18 cellular contexts compared by ENCODE assay signal in the genomic region with DNA sequence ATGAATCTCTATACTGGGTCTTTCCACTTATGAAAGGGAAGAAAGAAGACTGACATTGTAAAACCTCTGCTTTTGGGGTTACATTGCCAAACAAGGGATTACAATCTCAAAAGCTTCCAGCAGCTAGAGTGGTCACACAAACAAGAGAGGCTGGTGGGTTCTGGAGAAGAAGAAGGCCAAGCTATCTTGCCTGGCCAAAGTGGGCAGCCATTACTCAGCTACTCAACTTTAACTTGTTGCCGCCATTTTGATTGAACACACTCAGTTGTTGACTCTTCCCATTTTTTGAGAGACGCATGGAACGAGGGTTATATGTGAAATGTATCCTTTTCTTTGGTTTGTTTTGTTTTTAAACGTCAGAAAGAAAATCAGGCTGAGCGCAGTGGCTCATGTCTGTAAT. TPM values are rescaled to one million over a fixed set of nuclear protein-coding genes. Genes with fewer than 3 reads are reported as not detected.
DNase-seq lines count a peak whose midpoint lies in the region; ATAC-seq, FAIRE-seq and TF ChIP-seq lines count a peak whose summit lies in the region.
"Had no signal": no experiment of that assay in that cellular context is flagged by ENCODE, and none has a peak within 500 bp of the region (broad histone marks: within the 10 kb centered on the region; RNA-seq: fewer than 3 reads in every experiment).

No MANE protein-coding gene starts in this region.

- H3K9ac ChIP-seq in K562 (ENCODE audit: insufficient read depth in 1 of 2, low read depth in 2 of 2, low read length in 2 of 2): no peak overlapping the region

- TF ChIP-seq RAD21 in A549 (conservative IDR thresholded peaks at IDR 0.05 in 1 of 2, IDR thresholded peaks at IDR 0.05 in 1 of 2) (no peak), K562 (CRISPR knock-in tag; conservative IDR thresholded peaks at IDR 0.05 in 1 of 2, IDR thresholded peaks at IDR 0.05 in 1 of 2) (no peak)

- no peaks in the 10 kb centered on the region for H3K9me1 ChIP-seq in K562 (ENCODE audit: control insufficient read depth, insufficient read depth, low read length)

- no peaks in the 10 kb centered on the region for H3K27me3 Mint-ChIP-seq in stimulated activated naive B cell treated with anti-CD40 and anti-IgM and Interleukin-4, amounts not matched to agents 10 μg/mL and 1 μg/mL and 100 μg/mL, for 72 hours
- H3K27me3 Mint-ChIP-seq: CD4-positive, alpha-beta memory T cell had no signal

- H3K36me3 Mint-ChIP-seq in stimulated activated naive B cell treated with anti-CD40 and anti-IgM and Interleukin-4, amounts not matched to agents 10 μg/mL and 1 μg/mL and 100 μg/mL, for 72 hours: peaks cover 0 to 3% of the 10 kb centered on the region in 2 donors
- H3K36me3 Mint-ChIP-seq: CD4-positive, alpha-beta memory T cell had no signal

- H3K4me1 Mint-ChIP-seq in stimulated activated naive B cell treated with anti-CD40 and anti-IgM and Interleukin-4, amounts not matched to agents 10 μg/mL and 1 μg/mL and 100 μg/mL, for 72 hours: peaks cover 37 to 53% of the 10 kb centered on the region in 2 donors

- H3K4me3 Mint-ChIP-seq in stimulated activated naive B cell treated with anti-CD40 and anti-IgM and Interleukin-4, amounts not matched to agents 10 μg/mL and 1 μg/mL and 100 μg/mL, for 72 hours: peak overlapping the region in 1 of 2 donors; percentile 56
- H3K4me3 Mint-ChIP-seq: CD4-positive, alpha-beta memory T cell had no signal

- no TSS peak for BruUV-seq in K562 (replicated peaks; lab: Mats Ljungman, UMichigan)

- peak overlapping the region; percentile 95 for H3K27ac Mint-ChIP-seq in stimulated activated naive B cell treated with anti-CD40 and anti-IgM and Interleukin-4, amounts not matched to agents 10 μg/mL and 1 μg/mL and 100 μg/mL, for 72 hours

- POLR2A ChIA-PET in A549 (lab: Yijun Ruan, JAX) (no interaction called here), K562 (lab: Yijun Ruan, JAX) (interaction anchor here (0.5 to 1.2 kb wide), 3 partner anchors 9 to 46 kb away, joined by 3 to 5 read pairs (median 3); no protein-coding TSS in a partner anchor)

- ATAC-seq in A549 (no peak), K562 (no peak), HG02870 (IDR thresholded peaks at IDR 0.05; ENCODE audit: unreplicated experiment) (no peak), GM19455 (IDR thresholded peaks at IDR 0.05; ENCODE audit: unreplicated experiment) (no peak)
- ATAC-seq in stimulated activated naive B cell treated with anti-CD40 and anti-IgM and Interleukin-4, amounts not matched to agents 10 μg/mL and 1 μg/mL and 100 μg/mL, for 72 hours (replicated peaks): no peak

- H3K27ac ChIP-seq in A549 (peak overlapping the region in 1 of 2 experiments; percentile 24; a peak in 1 of 6 replicates), K562 (ENCODE audit: extremely low read depth, low read depth, low read length) (no peak overlapping the region), neutrophil (peak overlapping the region; percentile 72), prostate gland (no peak overlapping the region)

- TF ChIP-seq EP300 in A549 (IDR thresholded peaks at IDR 0.05) (no peak), K562 (IDR thresholded peaks at IDR 0.05; ENCODE audit: low read length) (no peak)

- intact Hi-C loops in K562 (cut with micrococcal nuclease) (no loop called here), prostate gland (cut with DNase I) (no loop called here)

- H3K4me3 ChIP-seq in A549 (no peak overlapping the region), K562 (no peak overlapping the region), neutrophil (ENCODE audit: low read depth in 1 of 2, low read length in 1 of 2) (no peak overlapping the region), prostate gland (no peak overlapping the region)

- TF ChIP-seq CTCF in A549 (IDR thresholded peaks at IDR 0.05) (no peak), K562 (IDR thresholded peaks at IDR 0.05 in 2 of 3, conservative IDR thresholded peaks at IDR 0.05 in 1 of 3; ENCODE audit: insufficient read depth in 2 of 3, low read depth in 1 of 3, low read length in 3 of 3) (no peak), neutrophil (IDR thresholded peaks at IDR 0.05) (no peak), prostate gland (IDR thresholded peaks at IDR 0.05) (no peak)

- no peak for DNase-seq in A549 (ENCODE audit: low read depth in 1 of 2, low spot score in 1 of 2)
- no peak for DNase-seq in K562 (ENCODE audit: extremely low read depth in 1 of 4, low spot score in 3 of 4)
- no peak for DNase-seq in stimulated activated naive B cell treated with anti-CD40 and anti-IgM and Interleukin-4, amounts not matched to agents 10 μg/mL and 1 μg/mL and 100 μg/mL, for 72 hours
- no peak for DNase-seq in prostate gland (ENCODE audit: low spot score)
- DNase-seq: 8988T; C1 segment of cervical spinal cord; Calu3; CD4-positive, alpha-beta memory T cell; COR-L47; DMS53; DND-41; GOT3; H7; HCEC 1CT had no signal

- WGBS in A549 (ENCODE audit: missing lambda C conversion rate): 96% methylated on average over 5 of the region's 5 CpGs
- 71% methylated on average over 5 of the region's 5 CpGs for WGBS in K562 (ENCODE audit: insufficient coverage, low coverage, missing lambda C conversion rate)
- 98% methylated on average over 5 of the region's 5 CpGs for WGBS in prostate gland

- in situ Hi-C loops in K562 (cut with MboI): no loop called here

- no peaks in the 10 kb centered on the region for H3K9me3 Mint-ChIP-seq in stimulated activated naive B cell treated with anti-CD40 and anti-IgM and Interleukin-4, amounts not matched to agents 10 μg/mL and 1 μg/mL and 100 μg/mL, for 72 hours
- H3K9me3 Mint-ChIP-seq: CD4-positive, alpha-beta memory T cell had no signal

- H4K20me1 ChIP-seq in K562 (replicated peaks; ENCODE audit: control insufficient read depth, insufficient read depth, low read length): no peaks in the 10 kb centered on the region

- no peak for FAIRE-seq in A549 (lab: Jason Lieb, UNC)
- no peak for FAIRE-seq in K562 (lab: Jason Lieb, UNC)
- FAIRE-seq: G401.6 had no signal

- H3K27me3 ChIP-seq in K562 (ENCODE audit: control insufficient read depth in 2 of 2, insufficient read depth in 2 of 2, low read length in 2 of 2): no peaks in the 10 kb centered on the region
- no peaks in the 10 kb centered on the region for H3K27me3 ChIP-seq in neutrophil
- H3K27me3 ChIP-seq in prostate gland (replicated peaks; ENCODE audit: insufficient read depth): no peaks in the 10 kb centered on the region

- no peak overlapping the region for H3K4me2 ChIP-seq in A549
- no peak overlapping the region for H3K4me2 ChIP-seq in K562 (ENCODE audit: insufficient read depth, low read length)

- CTCF ChIA-PET in A549 (lab: Yijun Ruan, JAX) (interaction anchor here (1.1 to 15.9 kb wide), 6 partner anchors 28 to 319 kb away, joined by 3 to 445 read pairs (median 34); a partner anchor contains a TSS), K562 (lab: Yijun Ruan, JAX; ENCODE audit: low intra/inter-chr PET ratio) (no interaction called here)

- no peak for TF ChIP-seq POLR2A in A549 (IDR thresholded peaks at IDR 0.05; ENCODE audit: low read length)
- TF ChIP-seq POLR2A in K562 (conservative IDR thresholded peaks at IDR 0.05): no peak
- TF ChIP-seq POLR2A in prostate gland (IDR thresholded peaks at IDR 0.05): no peak

- H2AFZ ChIP-seq in K562 (ENCODE audit: low read depth, low read length): peak overlapping the region; percentile 61

- H3K36me3 ChIP-seq in K562 (ENCODE audit: control insufficient read depth, insufficient read depth, low read length) (no peaks in the 10 kb centered on the region), neutrophil (no peaks in the 10 kb centered on the region), prostate gland (no peaks in the 10 kb centered on the region)

- H3K79me2 ChIP-seq in K562 (ENCODE audit: control insufficient read depth, insufficient read depth, low read length): no peaks in the 10 kb centered on the region

- peaks cover 16% of the 10 kb centered on the region for H3K4me1 ChIP-seq in A549
- H3K4me1 ChIP-seq in K562 (replicated peaks in 1 of 2; ENCODE audit: control insufficient read depth in 2 of 2, insufficient read depth in 2 of 2, low read length in 2 of 2): peaks cover 9 to 12% of the 10 kb centered on the region in 2 experiments
- peaks cover 60 to 65% of the 10 kb centered on the region in 2 experiments for H3K4me1 ChIP-seq in neutrophil (ENCODE audit: control insufficient read depth in 1 of 2, insufficient read depth in 1 of 2, low read depth in 1 of 2, low read length in 1 of 2)
- no peaks in the 10 kb centered on the region for H3K4me1 ChIP-seq in prostate gland (replicated peaks)

- H3K9me3 ChIP-seq in A549 (no peaks in the 10 kb centered on the region), K562 (replicated peaks; ENCODE audit: control insufficient read depth, insufficient read depth, low read depth, low read length) (no peaks in the 10 kb centered on the region), neutrophil (no peaks in the 10 kb centered on the region), prostate gland (no peaks in the 10 kb centered on the region)

TF ChIP-seq in A549, 52 proteins besides CTCF, POLR2A, EP300 and RAD21 (continues in another document):
- TF ChIP-seq EHMT2 (IDR thresholded peaks at IDR 0.05; ENCODE audit: low read depth): peak; percentile 63; the same call in 1 of the 2 replicates

RNA-seq across cellular contexts. Expression of a gene that starts 50.9 kb away (rescaled TPM):
- polyA plus RNA-seq in A549 (2011; rRNA removed): 160 and 171 TPM in 2 replicates
- polyA plus RNA-seq in A549 (2012; cell fraction: cytosol; rRNA removed): 90.0 and 114 TPM in 2 replicates
- polyA plus RNA-seq in A549 (2012; cell fraction: nucleus; rRNA removed): 210 and 265 TPM in 2 replicates
- 65.7 to 105 TPM (median 102 TPM) in 3 replicates for polyA plus RNA-seq in A549 (2017; fragmentation: RNase III; extraction: RNeasy Plus Mini Kit Qiagen cat#74134 plus additional on column Dnase treatment)
- 221 and 248 TPM in 2 replicates for polyA minus RNA-seq in A549 (2011; rRNA and poly(A)+ RNA removed)
- total RNA-seq in K562 (2011; cell fraction: chromatin; rRNA removed; ENCODE audit: low replicate concordance): 81.5 and 114 TPM in 2 replicates
- total RNA-seq in K562 (2011; cell fraction: nucleolus; rRNA removed): 100 and 103 TPM in 2 replicates
- total RNA-seq in K562 (2011; cell fraction: nucleoplasm; rRNA removed): 92.4 and 99.8 TPM in 2 replicates
- total RNA-seq in K562 (2014; rRNA removed): 38.7 and 44.5 TPM in 2 replicates
- total RNA-seq in K562 (2014; rRNA removed; fragmentation: Illumina TruSeq; extraction: Trizol): 19.4 and 20.6 TPM in 2 replicates
- total RNA-seq in K562 (2015; rRNA removed; fragmentation: Illumina TruSeq; extraction: Trizol): 27.7 and 27.8 TPM in 2 replicates
- 47.5 and 51.8 TPM in 2 replicates for total RNA-seq in K562 (2021)
- 83.9 and 105 TPM in 2 replicates for polyA plus RNA-seq in K562 (2011; rRNA removed)
- polyA plus RNA-seq in K562 (2011; cell fraction: cytosol; rRNA removed): 72.3 and 73.7 TPM in 2 replicates
- 144 and 202 TPM in 2 replicates for polyA plus RNA-seq in K562 (2011; cell fraction: nucleus; rRNA removed)
- polyA plus RNA-seq in K562 (2012): 98.8 and 122 TPM in 2 replicates
- 49.6 and 57.8 TPM in 2 replicates for polyA plus RNA-seq in K562 (2014; fragmentation: Illumina TruSeq; extraction: Trizol)
- 10 to 100 TPM; 12.0 to 24.3 TPM for polyA plus RNA-seq in K562 (2014; fragmentation: Nextera tagmentation; extraction: Ambion mirVana)
- polyA plus RNA-seq in K562 (2014; rRNA removed): 30.9 and 31.4 TPM in 2 replicates
- polyA minus RNA-seq in K562 (2011; rRNA and poly(A)+ RNA removed): 76.2 and 78.0 TPM in 2 replicates
- 70.7 and 90.6 TPM in 2 replicates for polyA minus RNA-seq in K562 (2011; cell fraction: cytosol; rRNA and poly(A)+ RNA removed)
- 122 and 139 TPM in 2 replicates for polyA minus RNA-seq in K562 (2011; cell fraction: nucleus; rRNA and poly(A)+ RNA removed)
- total RNA-seq in prostate gland: 10 to 100 TPM; 32.3 to 52.0 TPM
